33 cellular contexts compared by ENCODE assay signal in genomic region chr17:69880591-69881112, GRCh38.
"Had no signal": no experiment of that assay in that cellular context is flagged by ENCODE, and none has a peak within 500 bp of the region (broad histone marks: within the 10 kb centered on the region; RNA-seq: fewer than 3 reads in every experiment).

No MANE protein-coding gene starts in this region.

- DNase-seq: activated B cell treated with CpG ODN at 0.5 μM for 24 hours; activated CD4-positive, alpha-beta memory T cell treated with anti-CD3 and anti-CD28 coated beads, Interleukin-2, amount 10 ng/mL, durations not matched to agents 7 days and 5 days; activated CD4-positive, alpha-beta T cell treated with anti-CD3 and anti-CD28 coated beads for 4 hours; activated CD4-positive, alpha-beta T cell treated with anti-CD3 and anti-CD28 coated beads, Interleukin-2, amount 10 ng/mL, durations not matched to agents 24 days and 14 days; activated CD4-positive, alpha-beta T cell treated with anti-CD3 and anti-CD28 coated beads, Interleukin-2, amount 50 U/mL, for 1 hour; activated CD4-positive, alpha-beta T cell treated with anti-CD3 and anti-CD28 coated beads, Interleukin-2, amount 50 U/mL, for 4 hours; activated CD4-positive, CD25-positive, alpha-beta regulatory T cell treated with anti-CD3 and anti-CD28 coated beads, Interleukin-2, amount 50 U/mL, for 72 hours; activated CD8-positive, alpha-beta memory T cell treated with anti-CD3 and anti-CD28 coated beads for 24 hours; activated CD8-positive, alpha-beta memory T cell treated with anti-CD3 and anti-CD28 coated beads, Interleukin-2, amount 10 ng/mL, durations not matched to agents 7 days and 5 days; activated CD8-positive, alpha-beta memory T cell treated with anti-CD3 and anti-CD28 coated beads, Interleukin-2, amount 50 U/mL, for 48 hours; activated CD8-positive, alpha-beta T cell treated with anti-CD3 and anti-CD28 coated beads, Interleukin-2, amount 10 ng/mL, durations not matched to agents 7 days and 5 days; activated effector memory CD4-positive, alpha-beta T cell treated with Interleukin-2 at 50 U/mL for 16 hours; activated naive CD4-positive, alpha-beta T cell treated with anti-CD3 and anti-CD28 coated beads, Interleukin-2, amount 10 ng/mL, durations not matched to agents 7 days and 5 days; activated naive CD4-positive, alpha-beta T cell treated with Interleukin-2 at 50 U/mL for 16 hours; activated naive CD8-positive, alpha-beta T cell treated with anti-CD3 and anti-CD28 coated beads, Interleukin-2, amount 10 ng/mL, durations not matched to agents 7 days and 5 days; activated naive CD8-positive, alpha-beta T cell treated with anti-CD3 and anti-CD28 coated beads, Interleukin-2, amount 50 U/mL, for 24 hours; activated T-cell treated with anti-CD3 and anti-CD28 coated beads, Interleukin-2, amount 50 U/mL, for 24 hours; activated T-cell treated with anti-CD3 and anti-CD28 coated beads, Interleukin-2, amount 50 U/mL, for 48 hours; amygdala; anterior cingulate cortex; central memory CD4-positive, alpha-beta T cell; T-helper 1 cell; T-helper 2 cell; T-helper 9 cell had no signal

- H3K27me3 ChIP-seq: ascending aorta had no signal

- H3K27ac ChIP-seq: ascending aorta, VCaP had no signal

- H3K9me3 Mint-ChIP-seq: activated CD4-positive, alpha-beta memory T cell treated with anti-CD3 and anti-CD28 coated beads, Interleukin-2, amount 10 ng/mL, durations not matched to agents 7 days and 5 days; activated CD4-positive, alpha-beta T cell treated with anti-CD3 and anti-CD28 coated beads, Interleukin-2, amount 10 ng/mL, durations not matched to agents 24 days and 14 days; activated naive CD4-positive, alpha-beta T cell treated with anti-CD3 and anti-CD28 coated beads, Interleukin-2, amount 10 ng/mL, durations not matched to agents 7 days and 5 days; activated naive CD8-positive, alpha-beta T cell treated with anti-CD3 and anti-CD28 coated beads, Interleukin-2, amount 50 U/mL, for 24 hours; activated T-helper 2 cell treated with anti-CD3 and anti-CD28 coated beads, Interferon-gamma antibody, Interleukin-2, Interleukin-4, amounts not matched to agents 10 μg/mL and 5 μg/mL and 100 μg/mL, durations not matched to agents 14 hours and 24 hours and 36 hours; T-helper 1 cell treated with Interleukin-12 subunit alpha and Interleukin-12 subunit beta and Interleukin-4 antibody, amounts not matched to agents 30 μg/mL and 1 μg/mL, for 36 hours; T-helper 2 cell treated with Interferon-gamma antibody and Interleukin-4, amounts not matched to agents 5 μg/mL and 100 μg/mL, for 36 hours had no signal

- ATAC-seq: activated CD8-positive, alpha-beta memory T cell treated with anti-CD3 and anti-CD28 coated beads, Interleukin-2, amount 10 ng/mL, durations not matched to agents 7 days and 5 days; activated CD8-positive, alpha-beta T cell treated with anti-CD3 and anti-CD28 coated beads, Interleukin-2, amount 10 ng/mL, durations not matched to agents 7 days and 5 days; activated naive CD8-positive, alpha-beta T cell treated with anti-CD3 and anti-CD28 coated beads, Interleukin-2, amount 50 U/mL, for 24 hours had no signal

- H3K36me3 ChIP-seq: ascending aorta had no signal

- H3K9me3 ChIP-seq: ascending aorta had no signal

- H3K4me3 ChIP-seq: ascending aorta had no signal

- H3K4me1 Mint-ChIP-seq: activated B cell treated with CpG ODN at 0.5 μM for 24 hours; activated CD4-positive, alpha-beta memory T cell treated with anti-CD3 and anti-CD28 coated beads, Interleukin-2, amount 10 ng/mL, durations not matched to agents 7 days and 5 days; activated CD4-positive, alpha-beta T cell treated with anti-CD3 and anti-CD28 coated beads, Interleukin-2, amount 10 ng/mL, durations not matched to agents 24 days and 14 days; activated CD8-positive, alpha-beta memory T cell treated with anti-CD3 and anti-CD28 coated beads, Interleukin-2, amount 10 ng/mL, durations not matched to agents 7 days and 5 days; activated naive CD4-positive, alpha-beta T cell treated with anti-CD3 and anti-CD28 coated beads, Interleukin-2, amount 10 ng/mL, durations not matched to agents 7 days and 5 days; activated naive CD4-positive, alpha-beta T cell treated with anti-CD3 and anti-CD28 coated beads, Interleukin-2, amount 50 U/mL, for 24 hours; activated naive CD8-positive, alpha-beta T cell treated with anti-CD3 and anti-CD28 coated beads, Interleukin-2, amount 10 ng/mL, durations not matched to agents 7 days and 5 days; activated naive CD8-positive, alpha-beta T cell treated with anti-CD3 and anti-CD28 coated beads, Interleukin-2, amount 50 U/mL, for 24 hours; brain had no signal

- H3K36me3 Mint-ChIP-seq: activated CD8-positive, alpha-beta memory T cell treated with anti-CD3 and anti-CD28 coated beads, Interleukin-2, amount 10 ng/mL, durations not matched to agents 7 days and 5 days; activated naive CD4-positive, alpha-beta T cell treated with anti-CD3 and anti-CD28 coated beads, Interleukin-2, amount 10 ng/mL, durations not matched to agents 7 days and 5 days; activated naive CD4-positive, alpha-beta T cell treated with anti-CD3 and anti-CD28 coated beads, Interleukin-2, amount 50 U/mL, for 24 hours; activated naive CD8-positive, alpha-beta T cell; activated naive CD8-positive, alpha-beta T cell treated with anti-CD3 and anti-CD28 coated beads, Interleukin-2, amount 10 ng/mL, durations not matched to agents 7 days and 5 days; brain had no signal

- H3K4me3 Mint-ChIP-seq: activated B cell treated with CpG ODN at 0.5 μM for 24 hours; activated CD4-positive, alpha-beta memory T cell treated with anti-CD3 and anti-CD28 coated beads, Interleukin-2, amount 10 ng/mL, durations not matched to agents 7 days and 5 days; activated CD4-positive, alpha-beta T cell treated with anti-CD3 and anti-CD28 coated beads, Interleukin-2, amount 10 ng/mL, durations not matched to agents 24 days and 14 days; activated CD8-positive, alpha-beta memory T cell treated with anti-CD3 and anti-CD28 coated beads, Interleukin-2, amount 10 ng/mL, durations not matched to agents 7 days and 5 days; activated CD8-positive, alpha-beta T cell treated with anti-CD3 and anti-CD28 coated beads, Interleukin-2, amount 10 ng/mL, durations not matched to agents 7 days and 5 days; activated naive CD4-positive, alpha-beta T cell treated with anti-CD3 and anti-CD28 coated beads, Interleukin-2, amount 10 ng/mL, durations not matched to agents 7 days and 5 days; activated naive CD4-positive, alpha-beta T cell treated with anti-CD3 and anti-CD28 coated beads, Interleukin-2, amount 50 U/mL, for 24 hours; activated naive CD8-positive, alpha-beta T cell; activated naive CD8-positive, alpha-beta T cell treated with anti-CD3 and anti-CD28 coated beads, Interleukin-2, amount 10 ng/mL, durations not matched to agents 7 days and 5 days; activated naive CD8-positive, alpha-beta T cell treated with anti-CD3 and anti-CD28 coated beads, Interleukin-2, amount 50 U/mL, for 24 hours; activated T-cell treated with anti-CD3 and anti-CD28 coated beads, Interleukin-2, amount 50 U/mL, for 24 hours; brain; T-helper 1 cell treated with Interleukin-12 subunit alpha and Interleukin-12 subunit beta and Interleukin-4 antibody, amounts not matched to agents 30 μg/mL and 1 μg/mL, for 36 hours; T-helper 2 cell treated with Interferon-gamma antibody and Interleukin-4, amounts not matched to agents 5 μg/mL and 100 μg/mL, for 36 hours had no signal

- H3K27me3 Mint-ChIP-seq: activated B cell treated with CpG ODN at 0.5 μM for 24 hours; activated CD4-positive, alpha-beta memory T cell treated with anti-CD3 and anti-CD28 coated beads, Interleukin-2, amount 10 ng/mL, durations not matched to agents 7 days and 5 days; activated CD4-positive, alpha-beta T cell treated with anti-CD3 and anti-CD28 coated beads, Interleukin-2, amount 10 ng/mL, durations not matched to agents 24 days and 14 days; activated CD8-positive, alpha-beta memory T cell treated with anti-CD3 and anti-CD28 coated beads, Interleukin-2, amount 10 ng/mL, durations not matched to agents 7 days and 5 days; activated naive CD4-positive, alpha-beta T cell treated with anti-CD3 and anti-CD28 coated beads, Interleukin-2, amount 10 ng/mL, durations not matched to agents 7 days and 5 days; activated naive CD8-positive, alpha-beta T cell; activated naive CD8-positive, alpha-beta T cell treated with anti-CD3 and anti-CD28 coated beads, Interleukin-2, amount 50 U/mL, for 24 hours; activated T-cell treated with anti-CD3 and anti-CD28 coated beads, Interleukin-2, amount 50 U/mL, for 24 hours had no signal

- H3K4me1 ChIP-seq: ascending aorta had no signal

- H3K27ac Mint-ChIP-seq: activated B cell treated with CpG ODN at 0.5 μM for 24 hours; activated CD4-positive, alpha-beta memory T cell treated with anti-CD3 and anti-CD28 coated beads, Interleukin-2, amount 10 ng/mL, durations not matched to agents 7 days and 5 days; activated CD4-positive, alpha-beta T cell treated with anti-CD3 and anti-CD28 coated beads, Interleukin-2, amount 10 ng/mL, durations not matched to agents 24 days and 14 days; activated CD8-positive, alpha-beta memory T cell treated with anti-CD3 and anti-CD28 coated beads, Interleukin-2, amount 10 ng/mL, durations not matched to agents 7 days and 5 days; activated CD8-positive, alpha-beta T cell treated with anti-CD3 and anti-CD28 coated beads, Interleukin-2, amount 10 ng/mL, durations not matched to agents 7 days and 5 days; activated naive CD4-positive, alpha-beta T cell treated with anti-CD3 and anti-CD28 coated beads, Interleukin-2, amount 10 ng/mL, durations not matched to agents 7 days and 5 days; activated naive CD4-positive, alpha-beta T cell treated with anti-CD3 and anti-CD28 coated beads, Interleukin-2, amount 50 U/mL, for 24 hours; activated naive CD8-positive, alpha-beta T cell; activated naive CD8-positive, alpha-beta T cell treated with anti-CD3 and anti-CD28 coated beads, Interleukin-2, amount 10 ng/mL, durations not matched to agents 7 days and 5 days; activated naive CD8-positive, alpha-beta T cell treated with anti-CD3 and anti-CD28 coated beads, Interleukin-2, amount 50 U/mL, for 24 hours; activated T-cell treated with anti-CD3 and anti-CD28 coated beads, Interleukin-2, amount 50 U/mL, for 24 hours; activated T-helper 2 cell treated with anti-CD3 and anti-CD28 coated beads, Interferon-gamma antibody, Interleukin-2, Interleukin-4, amounts not matched to agents 10 μg/mL and 5 μg/mL and 100 μg/mL, durations not matched to agents 14 hours and 24 hours and 36 hours; brain; T-helper 1 cell treated with Interleukin-12 subunit alpha and Interleukin-12 subunit beta and Interleukin-4 antibody, amounts not matched to agents 30 μg/mL and 1 μg/mL, for 36 hours; T-helper 2 cell treated with Interferon-gamma antibody and Interleukin-4, amounts not matched to agents 5 μg/mL and 100 μg/mL, for 36 hours had no signal

- FAIRE-seq: TTC549 had no signal
